ENCODE assay signal across 26 cellular contexts in the genomic region with DNA sequence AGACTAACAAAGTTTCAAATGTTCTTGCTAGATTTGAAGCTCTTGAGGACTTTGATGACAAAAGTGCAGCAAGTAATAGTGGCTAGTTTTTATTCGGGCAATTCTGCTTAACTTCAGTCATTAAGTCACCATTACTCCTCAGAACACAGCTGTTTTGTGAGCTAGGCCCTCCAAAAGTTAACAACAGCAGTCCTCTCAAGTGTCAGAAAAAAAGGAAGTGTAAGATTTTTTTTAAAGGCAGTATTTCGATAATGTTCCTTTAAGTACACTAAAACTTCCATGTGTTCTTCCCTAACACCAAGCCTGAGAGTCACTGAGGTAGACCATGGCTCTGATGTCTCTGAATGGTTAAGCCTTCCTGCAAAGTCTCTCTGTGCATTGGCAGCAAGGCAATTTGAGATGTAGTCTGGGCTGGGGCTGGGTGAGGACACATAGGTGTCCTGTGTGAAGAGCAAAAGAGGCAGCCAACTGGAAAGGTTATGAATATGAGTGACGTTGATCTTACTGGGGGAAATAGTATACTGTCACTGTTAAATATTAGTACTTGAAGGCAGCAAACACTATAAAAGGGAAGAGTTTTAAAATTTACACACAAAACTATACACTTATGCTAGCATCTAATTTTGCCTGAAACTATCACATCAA.
DNase-seq lines count a peak whose midpoint lies in the region; ATAC-seq, FAIRE-seq and TF ChIP-seq lines count a peak whose summit lies in the region.
"Had no signal": no experiment of that assay in that cellular context is flagged by ENCODE, and none has a peak within 500 bp of the region (broad histone marks: within the 10 kb centered on the region; RNA-seq: fewer than 3 reads in every experiment).

No MANE protein-coding gene starts in this region.

- no peak for TF ChIP-seq CTCF in HEK293 (tag by site-specific recombination; IDR thresholded peaks at IDR 0.05)

- no peak for FAIRE-seq in HTR-8/SVneo (lab: Jason Lieb, UNC)
- FAIRE-seq: astrocyte, HepG2 had no signal

- H3K9me3 ChIP-seq in HEK293 (ENCODE audit: control insufficient read depth, insufficient read depth, low read depth, low read length) (no peaks in the 10 kb centered on the region), aorta (ENCODE audit: control insufficient read depth, low read length) (no peaks in the 10 kb centered on the region)
- H3K9me3 ChIP-seq: Caco-2, HAP-1, psoas muscle, SK-N-SH, upper lobe of right lung had no signal

- no peak overlapping the region for H3K27ac ChIP-seq in HEK293 (ENCODE audit: extremely low read depth, low read depth, low read length)
- H3K27ac ChIP-seq in aorta (ENCODE audit: low read depth in 1 of 2, low read length in 2 of 2): no peak overlapping the region
- H3K27ac ChIP-seq: epithelial cell of prostate, HL-60, psoas muscle, upper lobe of right lung had no signal

- no peak for ATAC-seq in natural killer cell treated with Interleukin-12 subunit alpha and Interleukin-12 subunit beta and Interleukin-15 and Interleukin-18, amount 100 ng/mL, for 72 hours
- no peak for ATAC-seq in aorta (ENCODE audit: low FRiP score)
- ATAC-seq: HepG2, psoas muscle, upper lobe of right lung had no signal

- H3K4me1 Mint-ChIP-seq in activated CD4-positive, alpha-beta T cell treated with anti-CD3 and anti-CD28 coated beads, Interleukin-2, amount 10 ng/mL, durations not matched to agents 24 days and 14 days: peaks cover 35% of the 10 kb centered on the region
- peaks cover 45% of the 10 kb centered on the region for H3K4me1 Mint-ChIP-seq in activated T-helper 1 cell treated with anti-CD3 and anti-CD28 coated beads, Interleukin-12 subunit alpha, Interleukin-12 subunit beta, Interleukin-2, Interleukin-4 antibody, amounts not matched to agents 30 ng/mL and 10 ng/mL and 1 ng/mL, durations not matched to agents 14 hours and 24 hours and 36 hours (ENCODE audit: low read depth)
- peaks cover 26 to 28% of the 10 kb centered on the region in 2 donors for H3K4me1 Mint-ChIP-seq in natural killer cell treated with Interleukin-12 subunit alpha and Interleukin-12 subunit beta and Interleukin-15 and Interleukin-18, amount 100 ng/mL, for 72 hours (ENCODE audit: low read depth in 2 of 2)

- H3K36me3 ChIP-seq in HEK293 (ENCODE audit: control insufficient read depth in 2 of 2, insufficient read depth in 1 of 2, low read length in 2 of 2) (no peaks in the 10 kb centered on the region), aorta (ENCODE audit: control insufficient read depth in 1 of 2, insufficient read depth in 2 of 2, low read length in 1 of 2) (no peaks in the 10 kb centered on the region)
- H3K36me3 ChIP-seq: HAP-1, upper lobe of right lung had no signal

- intact Hi-C loops in activated CD4-positive, alpha-beta T cell treated with anti-CD3 and anti-CD28 coated beads, Interleukin-2, amount 10 ng/mL, durations not matched to agents 24 days and 14 days (cut with micrococcal nuclease): no loop called here
- intact Hi-C loops in activated T-helper 1 cell treated with anti-CD3 and anti-CD28 coated beads, Interleukin-12 subunit alpha, Interleukin-12 subunit beta, Interleukin-2, Interleukin-4 antibody, amounts not matched to agents 30 ng/mL and 10 ng/mL and 1 ng/mL, durations not matched to agents 14 hours and 24 hours and 36 hours (cut with micrococcal nuclease): no loop called here
- intact Hi-C loops in aorta (cut with DNase I): no loop called here

- CTCF ChIA-PET in HEK293 (lab: Yijun Ruan, JAX): interaction anchor here (0.6 to 0.8 kb wide), 2 partner anchors 10 to 1791 kb away, joined by 3 read pairs; no protein-coding TSS in a partner anchor

- H3K4me1 ChIP-seq in HEK293 (ENCODE audit: control insufficient read depth, insufficient read depth, low read length) (no peaks in the 10 kb centered on the region), aorta (ENCODE audit: control insufficient read depth in 1 of 2, insufficient read depth in 2 of 2, low read length in 2 of 2) (no peaks in the 10 kb centered on the region)
- H3K4me1 ChIP-seq: Caco-2, HAP-1, psoas muscle, upper lobe of right lung had no signal

- H3K27ac Mint-ChIP-seq in activated CD4-positive, alpha-beta T cell treated with anti-CD3 and anti-CD28 coated beads, Interleukin-2, amount 10 ng/mL, durations not matched to agents 24 days and 14 days: peak overlapping the region; percentile 3
- H3K27ac Mint-ChIP-seq in activated T-helper 1 cell treated with anti-CD3 and anti-CD28 coated beads, Interleukin-12 subunit alpha, Interleukin-12 subunit beta, Interleukin-2, Interleukin-4 antibody, amounts not matched to agents 30 ng/mL and 10 ng/mL and 1 ng/mL, durations not matched to agents 14 hours and 24 hours and 36 hours: peak overlapping the region; percentile 75
- peak overlapping the region; percentile 5 to 10 for H3K27ac Mint-ChIP-seq in natural killer cell treated with Interleukin-12 subunit alpha and Interleukin-12 subunit beta and Interleukin-15 and Interleukin-18, amount 100 ng/mL, for 72 hours
- H3K27ac Mint-ChIP-seq: activated naive CD4-positive, alpha-beta T cell treated with anti-CD3 and anti-CD28 coated beads for 36 hours had no signal

- peaks cover 31% of the 10 kb centered on the region for H3K36me3 Mint-ChIP-seq in activated CD4-positive, alpha-beta T cell treated with anti-CD3 and anti-CD28 coated beads, Interleukin-2, amount 10 ng/mL, durations not matched to agents 24 days and 14 days (ENCODE audit: low read depth)
- H3K36me3 Mint-ChIP-seq in activated T-helper 1 cell treated with anti-CD3 and anti-CD28 coated beads, Interleukin-12 subunit alpha, Interleukin-12 subunit beta, Interleukin-2, Interleukin-4 antibody, amounts not matched to agents 30 ng/mL and 10 ng/mL and 1 ng/mL, durations not matched to agents 14 hours and 24 hours and 36 hours (ENCODE audit: low read depth): peaks cover 33% of the 10 kb centered on the region
- no peaks in the 10 kb centered on the region for H3K36me3 Mint-ChIP-seq in natural killer cell treated with Interleukin-12 subunit alpha and Interleukin-12 subunit beta and Interleukin-15 and Interleukin-18, amount 100 ng/mL, for 72 hours

- H3K4me3 ChIP-seq in HEK293 (ENCODE audit: low read depth, low read length) (no peak overlapping the region), aorta (ENCODE audit: low read length in 2 of 2) (no peak overlapping the region)
- H3K4me3 ChIP-seq: HAP-1, psoas muscle, upper lobe of right lung had no signal

- no peak overlapping the region for H3K4me3 Mint-ChIP-seq in activated CD4-positive, alpha-beta T cell treated with anti-CD3 and anti-CD28 coated beads, Interleukin-2, amount 10 ng/mL, durations not matched to agents 24 days and 14 days
- H3K4me3 Mint-ChIP-seq in activated T-helper 1 cell treated with anti-CD3 and anti-CD28 coated beads, Interleukin-12 subunit alpha, Interleukin-12 subunit beta, Interleukin-2, Interleukin-4 antibody, amounts not matched to agents 30 ng/mL and 10 ng/mL and 1 ng/mL, durations not matched to agents 14 hours and 24 hours and 36 hours: no peak overlapping the region
- no peak overlapping the region for H3K4me3 Mint-ChIP-seq in natural killer cell treated with Interleukin-12 subunit alpha and Interleukin-12 subunit beta and Interleukin-15 and Interleukin-18, amount 100 ng/mL, for 72 hours
- H3K4me3 Mint-ChIP-seq: activated naive CD4-positive, alpha-beta T cell treated with anti-CD3 and anti-CD28 coated beads for 36 hours had no signal

- no peaks in the 10 kb centered on the region for H3K27me3 Mint-ChIP-seq in activated CD4-positive, alpha-beta T cell treated with anti-CD3 and anti-CD28 coated beads, Interleukin-2, amount 10 ng/mL, durations not matched to agents 24 days and 14 days
- no peaks in the 10 kb centered on the region for H3K27me3 Mint-ChIP-seq in activated T-helper 1 cell treated with anti-CD3 and anti-CD28 coated beads, Interleukin-12 subunit alpha, Interleukin-12 subunit beta, Interleukin-2, Interleukin-4 antibody, amounts not matched to agents 30 ng/mL and 10 ng/mL and 1 ng/mL, durations not matched to agents 14 hours and 24 hours and 36 hours (ENCODE audit: insufficient read depth)
- peaks cover 0 to 6% of the 10 kb centered on the region in 2 donors for H3K27me3 Mint-ChIP-seq in natural killer cell treated with Interleukin-12 subunit alpha and Interleukin-12 subunit beta and Interleukin-15 and Interleukin-18, amount 100 ng/mL, for 72 hours

- DNase-seq in activated CD4-positive, alpha-beta T cell treated with anti-CD3 and anti-CD28 coated beads, Interleukin-2, amount 10 ng/mL, durations not matched to agents 24 days and 14 days: no peak
- DNase-seq in activated CD4-positive, alpha-beta T cell treated with anti-CD3 and anti-CD28 coated beads, Interleukin-2, amount 50 U/mL, for 48 hours: no peak
- DNase-seq in activated T-helper 1 cell treated with anti-CD3 and anti-CD28 coated beads, Interleukin-12 subunit alpha, Interleukin-12 subunit beta, Interleukin-2, Interleukin-4 antibody, amounts not matched to agents 30 ng/mL and 10 ng/mL and 1 ng/mL, durations not matched to agents 14 hours and 24 hours and 36 hours (ENCODE audit: low spot score): no peak
- DNase-seq in natural killer cell treated with Interleukin-12 subunit alpha and Interleukin-12 subunit beta and Interleukin-15 and Interleukin-18, amount 100 ng/mL, for 72 hours (ENCODE audit: low spot score): no peak
- DNase-seq in aorta (no peak), HTR-8/SVneo (ENCODE audit: insufficient read length, low spot score) (no peak)
- DNase-seq in activated CD4-positive, alpha-beta T cell treated with anti-CD3 and anti-CD28 coated beads for 48 hours: no peak
- DNase-seq: activated naive CD4-positive, alpha-beta T cell treated with anti-CD3 and anti-CD28 coated beads for 36 hours; activated T-cell treated with anti-CD3 and anti-CD28 coated beads, Interleukin-2, amount 50 U/mL, for 48 hours; AML-193; Caco-2; central memory CD4-positive, alpha-beta T cell; DMS79 treated with DMSO at 0.1 percent for 48 hours; head of caudate nucleus; NCI-H2081 treated with DMSO at 0.1 percent for 48 hours; NCI-H345; NCI-H748 treated with DMSO at 0.1 percent for 48 hours; psoas muscle; SK-N-SH; upper lobe of right lung had no signal

- WGBS in aorta, 2 donors: 78 to 95% methylated on average over 3 of the region's 3 CpGs

- no peaks in the 10 kb centered on the region for H3K9me3 Mint-ChIP-seq in activated CD4-positive, alpha-beta T cell treated with anti-CD3 and anti-CD28 coated beads, Interleukin-2, amount 10 ng/mL, durations not matched to agents 24 days and 14 days
- no peaks in the 10 kb centered on the region for H3K9me3 Mint-ChIP-seq in activated T-helper 1 cell treated with anti-CD3 and anti-CD28 coated beads, Interleukin-12 subunit alpha, Interleukin-12 subunit beta, Interleukin-2, Interleukin-4 antibody, amounts not matched to agents 30 ng/mL and 10 ng/mL and 1 ng/mL, durations not matched to agents 14 hours and 24 hours and 36 hours
- H3K9me3 Mint-ChIP-seq in natural killer cell treated with Interleukin-12 subunit alpha and Interleukin-12 subunit beta and Interleukin-15 and Interleukin-18, amount 100 ng/mL, for 72 hours: no peaks in the 10 kb centered on the region
- H3K9me3 Mint-ChIP-seq: activated naive CD4-positive, alpha-beta T cell treated with anti-CD3 and anti-CD28 coated beads for 36 hours had no signal

- H3K27me3 ChIP-seq in aorta (ENCODE audit: control insufficient read depth in 1 of 2, insufficient read depth in 2 of 2, low read length in 1 of 2): no peaks in the 10 kb centered on the region
- H3K27me3 ChIP-seq: upper lobe of right lung had no signal

- POLR2A ChIA-PET in HEK293 (lab: Yijun Ruan, JAX): no interaction called here

Comparison
In these comparisons a context has a peak if more than half of its experiments do, and no peak if none do; other contexts are left out.
1. H3K27ac Mint-ChIP-seq: peak in every context shown above with its lines; median percentile 75 in activated T-helper 1 cell treated with anti-CD3 and anti-CD28 coated beads, Interleukin-12 subunit alpha, Interleukin-12 subunit beta, Interleukin-2, Interleukin-4 antibody, amounts not matched to agents 30 ng/mL and 10 ng/mL and 1 ng/mL, durations not matched to agents 14 hours and 24 hours and 36 hours; 8 in natural killer cell treated with Interleukin-12 subunit alpha and Interleukin-12 subunit beta and Interleukin-15 and Interleukin-18, amount 100 ng/mL, for 72 hours; 3 in activated CD4-positive, alpha-beta T cell treated with anti-CD3 and anti-CD28 coated beads, Interleukin-2, amount 10 ng/mL, durations not matched to agents 24 days and 14 days.